In genomic region chr6:20092071-20092566, GRCh38 we compare ENCODE assay signal across 8 cellular contexts.
A peak's percentile ranks its signal among the peaks of the same experiment; 100 is the strongest.
DNase-seq lines count a peak whose midpoint lies in the region; ATAC-seq, FAIRE-seq and TF ChIP-seq lines count a peak whose summit lies in the region.

No MANE protein-coding gene starts in this region.

- H3K79me2 ChIP-seq in OCI-LY1 (ENCODE audit: insufficient read depth, low read length) = no peaks in the 10 kb centered on the region
- no peaks in the 10 kb centered on the region for H3K79me2 ChIP-seq in H1 (ENCODE audit: control insufficient read depth in 1 of 2, insufficient read depth in 2 of 2, low read length in 2 of 2)

- H2AFZ ChIP-seq in OCI-LY1 (ENCODE audit: low read length) (no peak overlapping the region), H1 (ENCODE audit: low read length) (peak overlapping the region; percentile 22; the same call in 1 of the 2 replicates)

- H3K18ac ChIP-seq in H1 (ENCODE audit: extremely low read depth, low read length) = no peak overlapping the region

- peak overlapping the region; percentile 12 for H4K5ac ChIP-seq in H1 (ENCODE audit: insufficient read length, low read depth, low read length)

- CTCF ChIA-PET in A673 (lab: Charles Lee) = interaction anchor here (3.4 kb wide), 1 partner anchor 35 kb away, joined by 19 read pairs; no protein-coding TSS in a partner anchor
- CTCF ChIA-PET in H1 (lab: Charles Lee; ENCODE audit: partially characterized antibody) = interaction anchor here (0.7 to 3.6 kb wide), 27 partner anchors 9 to 845 kb away, joined by 3 to 53 read pairs (median 3); no protein-coding TSS in a partner anchor

- H3K9me2 ChIP-seq in OCI-LY1 (ENCODE audit: low read depth, low read length) = no peaks in the 10 kb centered on the region

- DNase-seq in A673 (ENCODE audit: low spot score) (peak; percentile 69), GM10266 (ENCODE audit: extremely low spot score) (peak; percentile 21), H1 (ENCODE audit: low read depth in 1 of 2, low spot score in 2 of 2) (no peak), mucosa of descending colon (peak in 1 of 3 donors; percentile 36), HK-2 (ENCODE audit: unreplicated experiment) (no peak)

- no peak overlapping the region for H3K27ac ChIP-seq in A673 (ENCODE audit: low read depth, low read length, poor library complexity, severe bottlenecking)
- peak overlapping the region; percentile 70 for H3K27ac ChIP-seq in HUES64 (ENCODE audit: low read depth, low read length)
- no peak overlapping the region for H3K27ac ChIP-seq in OCI-LY1 (ENCODE audit: low read depth, low read length, poor library complexity, severe bottlenecking)
- no peak overlapping the region for H3K27ac ChIP-seq in H1 (ENCODE audit: low read depth, low read length)

- H4K91ac ChIP-seq in H1 (replicated peaks; ENCODE audit: insufficient read length, low read length) = no peak overlapping the region

- no TSS peak for BruUV-seq in A673 (replicated peaks; lab: Mats Ljungman, UMichigan)

- H4K20me1 ChIP-seq in OCI-LY1 (ENCODE audit: insufficient read depth, low read length) (no peaks in the 10 kb centered on the region), H1 (replicated peaks in 1 of 2; ENCODE audit: control insufficient read depth in 1 of 2, insufficient read depth in 2 of 2, low read length in 2 of 2) (no peaks in the 10 kb centered on the region)

- no peak overlapping the region for H3K4ac ChIP-seq in H1 (replicated peaks; ENCODE audit: insufficient read length, low read depth, low read length)

- H3K36me3 ChIP-seq in A673 (ENCODE audit: insufficient read depth, low read length, poor library complexity, severe bottlenecking) (no peaks in the 10 kb centered on the region), HUES64 (ENCODE audit: insufficient read depth, low read length) (no peaks in the 10 kb centered on the region), OCI-LY1 (ENCODE audit: insufficient read depth, low read length) (no peaks in the 10 kb centered on the region), H1 (ENCODE audit: control insufficient read depth in 2 of 4, insufficient read depth in 4 of 4, low read length in 3 of 4) (no peaks in the 10 kb centered on the region), mucosa of descending colon (ENCODE audit: low read depth) (no peaks in the 10 kb centered on the region)

- H2BK120ac ChIP-seq in H1 (replicated peaks; ENCODE audit: low read depth, low read length) = no peak overlapping the region

- POLR2A ChIA-PET in A673 (lab: Charles Lee; ENCODE audit: low non-redundant PET) = no interaction called here
- POLR2A ChIA-PET in H1 (lab: Charles Lee; ENCODE audit: partially characterized antibody) = interaction anchor here (0.6 to 1.9 kb wide), 2 partner anchors 35 to 199 kb away, joined by 3 to 5 read pairs; no protein-coding TSS in a partner anchor

- peak; percentile 76 to 80 for TF ChIP-seq RAD21 in H1 (IDR thresholded peaks at IDR 0.05 in 1 of 2, conservative IDR thresholded peaks at IDR 0.05 in 1 of 2; ENCODE audit: low read depth in 2 of 2, low read length in 2 of 2)

- H4K8ac ChIP-seq in H1 (ENCODE audit: extremely low read depth, insufficient read depth, low read length) = no peak overlapping the region

- H3F3A ChIP-seq in OCI-LY1 (ENCODE audit: insufficient read depth, low read length) = no peaks in the 10 kb centered on the region

- no peak overlapping the region for H2AK5ac ChIP-seq in H1 (ENCODE audit: low read depth, low read length)

- H3K9ac ChIP-seq in HUES64 (ENCODE audit: low read depth, low read length) = peak overlapping the region; percentile 11; the same call in 1 of the 2 replicates
- H3K9ac ChIP-seq in OCI-LY1 (ENCODE audit: low read length) = no peak overlapping the region
- no peak overlapping the region for H3K9ac ChIP-seq in H1 (replicated peaks in 1 of 4; ENCODE audit: extremely low read depth in 1 of 4, low read depth in 3 of 4, low read length in 3 of 4)

- no peaks in the 10 kb centered on the region for H3K79me1 ChIP-seq in H1 (ENCODE audit: low read depth, low read length)

- H2BK5ac ChIP-seq in H1 (ENCODE audit: low read depth, low read length) = no peak overlapping the region

- TF ChIP-seq EP300 in H1 (IDR thresholded peaks at IDR 0.05; ENCODE audit: borderline replicate concordance in 1 of 2, low read depth in 2 of 2, low read length in 2 of 2) = no peak

- TF ChIP-seq POLR2A in H1 (IDR thresholded peaks at IDR 0.05; ENCODE audit: control extremely low read depth in 1 of 2, low read depth in 2 of 2, low read length in 2 of 2) = no peak

- WGBS in HUES64 = 0% methylated on average over 1 of the region's 1 CpG
- 5% methylated on average over 1 of the region's 1 CpG; no CpG with 5 or more reads in 1 of the 2 experiments for WGBS in H1 (ENCODE audit: extremely low coverage in 1 of 2, insufficient coverage in 1 of 2, insufficient read length in 1 of 2, insufficient replicate concordance in 2 of 2, low coverage in 1 of 2, low lambda C conversion rate in 2 of 2, missing lambda C conversion rate in 1 of 2), 2 experiments

- no peaks in the 10 kb centered on the region for H3K23me2 ChIP-seq in H1 (ENCODE audit: low read depth, low read length)

- H3K4me2 ChIP-seq in OCI-LY1 (ENCODE audit: low read length) = no peak overlapping the region
- peak overlapping the region in 1 of 2 experiments; percentile 36; a peak in 2 of 4 replicates for H3K4me2 ChIP-seq in H1 (ENCODE audit: insufficient read depth in 1 of 2, low read depth in 2 of 2, low read length in 2 of 2)

- H3K4me1 ChIP-seq in A673 (ENCODE audit: insufficient read depth, low read length, poor library complexity, severe bottlenecking) = peaks cover 3% of the 10 kb centered on the region
- H3K4me1 ChIP-seq in HUES64 (ENCODE audit: insufficient read depth, low read length) = peaks cover 20% of the 10 kb centered on the region
- H3K4me1 ChIP-seq in OCI-LY1 (ENCODE audit: insufficient read depth, low read length, severe bottlenecking) = no peaks in the 10 kb centered on the region
- H3K4me1 ChIP-seq in H1 (replicated peaks in 1 of 4; ENCODE audit: control insufficient read depth in 3 of 4, insufficient read depth in 4 of 4, low read length in 3 of 4) = peaks cover 0 to 3% (median 0%) of the 10 kb centered on the region in 4 experiments; a peak in 2 of 7 replicates
- H3K4me1 ChIP-seq in mucosa of descending colon (ENCODE audit: low read depth) = no peaks in the 10 kb centered on the region

- ATAC-seq in mucosa of descending colon = peak; percentile 60
- no peak for ATAC-seq in HG03280 (IDR thresholded peaks at IDR 0.05; ENCODE audit: unreplicated experiment)

- H3K4me3 ChIP-seq in A673 (ENCODE audit: low read depth, low read length, poor library complexity, severe bottlenecking) (no peak overlapping the region), HUES64 (ENCODE audit: low read length) (no peak overlapping the region), OCI-LY1 (ENCODE audit: low read depth, low read length, poor library complexity, severe bottlenecking) (no peak overlapping the region), H1 (ENCODE audit: extremely low read depth in 1 of 4, insufficient read depth in 2 of 4, low read depth in 3 of 4, low read length in 4 of 4) (no peak overlapping the region), mucosa of descending colon (no peak overlapping the region)

- no peak overlapping the region for H2BK15ac ChIP-seq in H1 (ENCODE audit: low read length)

- no peaks in the 10 kb centered on the region for H3K27me3 ChIP-seq in A673 (replicated peaks; ENCODE audit: insufficient read depth, low read depth, low read length, poor library complexity)
- no peaks in the 10 kb centered on the region for H3K27me3 ChIP-seq in HUES64 (ENCODE audit: insufficient read depth, low read length)
- H3K27me3 ChIP-seq in OCI-LY1 (ENCODE audit: insufficient read depth, low read length) = no peaks in the 10 kb centered on the region
- no peaks in the 10 kb centered on the region for H3K27me3 ChIP-seq in H1 (replicated peaks in 1 of 4; ENCODE audit: control insufficient read depth in 3 of 4, extremely low read depth in 1 of 4, insufficient read depth in 3 of 4, low read length in 3 of 4)

- H3K9me3 ChIP-seq in A673 (ENCODE audit: low read depth, low read length, poor library complexity, severe bottlenecking) (no peaks in the 10 kb centered on the region), HUES64 (ENCODE audit: insufficient read depth, low read depth, low read length) (peaks cover 3% of the 10 kb centered on the region; the same call in 1 of the 2 replicates), OCI-LY1 (ENCODE audit: low read length) (no peaks in the 10 kb centered on the region), H1 (ENCODE audit: insufficient read depth in 2 of 2, low read depth in 1 of 2, low read length in 1 of 2) (0 out of 4 replicates have a peak, but pooled peaks cover 0 to 3% of the 10 kb centered on the region in 2 experiments), mucosa of descending colon (peaks cover 4% of the 10 kb centered on the region)

- H3K56ac ChIP-seq in H1 (replicated peaks; ENCODE audit: insufficient read length, low read depth, low read length) = no peak overlapping the region

- TF ChIP-seq CTCF in A673 (conservative IDR thresholded peaks at IDR 0.05; ENCODE audit: low read depth, low read length) (peak; percentile 70), GM10266 (IDR thresholded peaks at IDR 0.05; ENCODE audit: control insufficient read depth, insufficient read depth, low read depth, missing control alignments) (peak; percentile 69), OCI-LY1 (IDR thresholded peaks at IDR 0.05; ENCODE audit: low read length) (peak; percentile 71), H1 (IDR thresholded peaks at IDR 0.05; ENCODE audit: control extremely low read depth in 1 of 3, insufficient read depth in 1 of 3, low read depth in 1 of 3, low read length in 3 of 3) (peak in 2 of 3 experiments; percentile 32 to 73; a peak in 2 of 4 replicates), mucosa of descending colon (IDR thresholded peaks at IDR 0.05) (peak; percentile 44)

- H3K23ac ChIP-seq in H1 (ENCODE audit: insufficient read length) = no peak overlapping the region

- peak; percentile 95 for FAIRE-seq in H1 (lab: Jason Lieb, UNC)

- no peak overlapping the region for H2BK20ac ChIP-seq in H1 (ENCODE audit: low read length)

- no peak overlapping the region for H3K14ac ChIP-seq in H1 (ENCODE audit: insufficient read length)

- intact Hi-C loops in A673 (cut with micrococcal nuclease; ENCODE audit: unreplicated experiment) = loop anchor here (1.0 to 2.0 kb wide), 2 partner anchors 35 to 437 kb away; no protein-coding TSS in a partner anchor
- intact Hi-C loops in mucosa of descending colon (cut with DNase I, micrococcal nuclease) = loop anchor here in 1 of 2 donors (10.0 kb wide), 1 partner anchor 433 kb away; no protein-coding TSS in a partner anchor

- no peak overlapping the region for H2BK12ac ChIP-seq in H1 (ENCODE audit: low read depth, low read length)

TF ChIP-seq in H1, 55 proteins besides CTCF, POLR2A, EP300 and RAD21:
- TF ChIP-seq TEAD4 (IDR thresholded peaks at IDR 0.05; ENCODE audit: low read depth, low read length) (peak; percentile 18; the same call in 1 of the 2 replicates), RFX5 (IDR thresholded peaks at IDR 0.05; ENCODE audit: borderline replicate concordance, low read depth, low read length) (0 out of 2 replicates have a peak, but pooled peaks have one; percentile 11), POU5F1 (IDR thresholded peaks at IDR 0.05; ENCODE audit: low read depth, low read length) (no peak), MAFK (IDR thresholded peaks at IDR 0.05; ENCODE audit: low read depth, low read length) (peak; percentile 12; the same call in 1 of the 2 replicates), SIX5 (IDR thresholded peaks at IDR 0.05; ENCODE audit: low read depth, low read length) (no peak)
TF ChIP-seq in H1: peak in this region for 3.

Comparison
In these comparisons a context has a peak if more than half of its experiments do, and no peak if none do; other contexts are left out.
1. DNase-seq: peak in A673 (single experiment) and GM10266 (single experiment); none in H1 (0 of 2) and HK-2 (single experiment).
2. Peak in every context shown above with its lines, with median percentiles within 50 percentile points of each other: CTCF ChIP-seq.